In the genomic region with DNA sequence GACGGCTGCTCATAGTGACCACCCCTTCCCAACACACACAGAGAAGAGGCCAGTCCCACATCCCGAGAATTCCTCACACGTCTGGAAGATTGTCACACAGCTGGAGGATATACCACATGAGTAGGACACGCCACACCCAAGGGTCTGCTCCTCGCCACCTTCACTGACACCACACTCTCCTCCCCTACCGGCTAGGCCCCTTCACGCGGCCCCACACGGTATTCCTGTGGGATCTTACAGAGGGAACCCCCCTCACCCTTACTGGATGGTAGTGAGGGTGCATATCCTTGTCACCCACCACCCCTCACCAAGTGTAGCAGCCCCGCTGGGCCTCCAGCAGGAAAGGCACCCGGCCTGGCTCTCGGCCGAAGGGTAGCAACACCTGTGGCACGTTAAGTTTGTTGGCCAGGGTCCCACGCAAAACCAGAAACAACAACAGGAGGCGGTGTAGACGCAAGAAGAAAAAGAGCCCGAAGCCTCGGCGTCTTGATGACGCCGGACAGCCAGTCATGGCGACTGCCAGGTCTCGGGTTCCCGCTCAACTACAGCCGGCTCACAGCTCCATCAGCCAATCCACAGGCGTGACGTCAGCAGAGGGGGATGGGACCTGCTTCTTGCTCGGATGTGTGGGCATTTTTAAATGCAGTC, we compare ENCODE assay signal across 8 cellular contexts. TPM values are rescaled to one million over a fixed set of nuclear protein-coding genes. Genes with fewer than 3 reads are reported as not detected.
DNase-seq lines count a peak whose midpoint lies in the region; ATAC-seq and TF ChIP-seq lines count a peak whose summit lies in the region.

TSS of gene NUP210L (minus strand) at position 540 of the 648 bp plus-strand sequence.

- H3K9me3 ChIP-seq in psoas muscle = peaks cover 3% of the 10 kb centered on the region
- H3K9me3 ChIP-seq in OCI-LY7 (ENCODE audit: low read length) = peaks cover 4% of the 10 kb centered on the region; the same call in 1 of the 2 replicates

- intact Hi-C loops in activated B cell treated with CpG ODN at 0.5 μM for 24 hours (cut with micrococcal nuclease) (no loop called here), Right ventricle myocardium superior (cut with DNase I) (no loop called here), psoas muscle (cut with DNase I) (no loop called here), OCI-LY7 (cut with micrococcal nuclease; ENCODE audit: unreplicated experiment) (no loop called here)

- H3K4me3 Mint-ChIP-seq in activated B cell treated with CpG ODN at 0.5 μM for 24 hours = no peak within 1 kb of the TSS

- H3K4me1 Mint-ChIP-seq in activated B cell treated with CpG ODN at 0.5 μM for 24 hours = peaks cover 23% of the 10 kb centered on the region

- H3K79me2 ChIP-seq in OCI-LY7 (ENCODE audit: insufficient read depth, low read depth, low read length) = no peaks in the 10 kb centered on the region

- in situ Hi-C loops in G401 (cut with HindIII; ENCODE audit: low sequenced_read_pairs) = no loop called here

- no peaks in the 10 kb centered on the region for H3K9me2 ChIP-seq in OCI-LY7 (ENCODE audit: insufficient read depth, low read length)

- H3K9me3 Mint-ChIP-seq in activated B cell treated with CpG ODN at 0.5 μM for 24 hours = peaks cover 2% of the 10 kb centered on the region

- TF ChIP-seq CTCF in activated B cell treated with CpG ODN at 0.5 μM for 24 hours (IDR thresholded peaks at IDR 0.05) = no peak
- no peak for TF ChIP-seq CTCF in psoas muscle (IDR thresholded peaks at IDR 0.05)
- no peak for TF ChIP-seq CTCF in OCI-LY7 (conservative IDR thresholded peaks at IDR 0.05; ENCODE audit: low read length)

- WGBS in psoas muscle, 3 donors = 78 to 80% (median 78%) methylated on average over 29 of the region's 29 CpGs

- DNase-seq in G401 (ENCODE audit: low spot score) = peak; percentile 16
- no peak for DNase-seq in activated B cell treated with CpG ODN at 0.5 μM for 24 hours
- peak; percentile 95 for DNase-seq in Right ventricle myocardium superior
- DNase-seq in psoas muscle = peak; percentile 59 to 74
- no peak for DNase-seq in OCI-LY7 (ENCODE audit: low spot score)
- DNase-seq in NCI-H187 treated with DMSO at 0.1 percent for 48 hours (lab: John Stamatoyannopoulos, UW) = no peak
- DNase-seq in activated gamma-delta T cell treated with Interleukin-2 at 50 U/mL for 16 hours = no peak

- peaks cover 54% of the 10 kb centered on the region for H3K36me3 Mint-ChIP-seq in activated B cell treated with CpG ODN at 0.5 μM for 24 hours (ENCODE audit: low read depth)

- no peaks in the 10 kb centered on the region for H3K27me3 Mint-ChIP-seq in activated B cell treated with CpG ODN at 0.5 μM for 24 hours

- peaks cover 5 to 38% of the 10 kb centered on the region in 2 donors for H3K36me3 ChIP-seq in psoas muscle (ENCODE audit: insufficient read depth in 1 of 2, low read depth in 1 of 2)
- peaks cover 54% of the 10 kb centered on the region for H3K36me3 ChIP-seq in OCI-LY7 (ENCODE audit: insufficient read depth, low read length)

- no peak within 1 kb of the TSS for H3K4me2 ChIP-seq in OCI-LY7 (ENCODE audit: low read length)

- POLR2A ChIA-PET in activated B cell treated with CpG ODN at 0.5 μM for 24 hours (lab: Charles Lee) (no interaction called here), OCI-LY7 (lab: Charles Lee) (interaction anchor here (0.5 kb wide), 1 partner anchor 130 kb away, joined by 5 read pairs; no protein-coding TSS in a partner anchor)

- H3K4me3 ChIP-seq in psoas muscle = no peak within 1 kb of the TSS
- H3K4me3 ChIP-seq in OCI-LY7 (ENCODE audit: low read depth, low read length, poor library complexity, severe bottlenecking) = no peak within 1 kb of the TSS

- H3K27me3 ChIP-seq in psoas muscle (ENCODE audit: insufficient read depth in 3 of 3, low read length in 2 of 3) = no peaks in the 10 kb centered on the region

- CTCF ChIA-PET in activated B cell treated with CpG ODN at 0.5 μM for 24 hours (lab: Charles Lee) (no interaction called here), OCI-LY7 (lab: Charles Lee; ENCODE audit: unreplicated experiment) (interaction anchor here (0.6 kb wide), 1 partner anchor 22 kb away, joined by 3 read pairs; no protein-coding TSS in a partner anchor)

- peaks cover 18% of the 10 kb centered on the region for H3K4me1 ChIP-seq in psoas muscle
- H3K4me1 ChIP-seq in OCI-LY7 (ENCODE audit: insufficient read depth, low read length, poor library complexity, severe bottlenecking) = peaks cover 24% of the 10 kb centered on the region

- BruUV-seq in OCI-LY7 (replicated peaks; lab: Mats Ljungman, UMichigan) = no TSS peak

- H4K20me1 ChIP-seq in OCI-LY7 (ENCODE audit: insufficient read depth, low read length) = no peaks in the 10 kb centered on the region

- H3K27ac ChIP-seq in psoas muscle (peak within 1 kb of the TSS; percentile 63), OCI-LY7 (ENCODE audit: low read depth, low read length, poor library complexity, severe bottlenecking) (no peak within 1 kb of the TSS)

- no peak for ATAC-seq in activated B cell treated with CpG ODN at 0.5 μM for 24 hours (ENCODE audit: low read depth)
- ATAC-seq in Right ventricle myocardium superior (ENCODE audit: poor library complexity) = peak; percentile 95
- ATAC-seq in psoas muscle = peak; percentile 38 to 56 (median 45)
- no peak for ATAC-seq in GM21786 (IDR thresholded peaks at IDR 0.05; ENCODE audit: unreplicated experiment)

- H2AFZ ChIP-seq in OCI-LY7 (ENCODE audit: low read length) = no peak within 1 kb of the TSS

- H3K27ac Mint-ChIP-seq in activated B cell treated with CpG ODN at 0.5 μM for 24 hours = peak within 1 kb of the TSS; percentile 3

RNA-seq across cellular contexts. Expression of gene NUP210L, which starts in this region (rescaled TPM):
- not detected in 2 replicates for total RNA-seq in G401 (2014; rRNA removed; shearing (Covaris generic))
- total RNA-seq in activated B cell treated with CpG ODN at 0.5 μM for 24 hours (0.22 and 0.27 TPM in 2 replicates), Right ventricle myocardium superior (0.43 TPM), psoas muscle (1 to 10 TPM in 1 of 4 donors, under 1 TPM in 3; 0.05 to 3.0 (median 0.26) TPM), OCI-LY7 (2022) (0.06 TPM in 2 replicates)
- under 1 TPM in 1 of 3 donors, not detected in 2; 0.01 TPM for polyA plus RNA-seq in psoas muscle
- total RNA-seq in OCI-LY7 (2014; rRNA removed; shearing (Covaris generic)) = 0.03 TPM in 2 replicates

Comparison
In these comparisons a context has a peak if more than half of its experiments do, and no peak if none do; other contexts are left out.
1. Peak in DNase-seq in G401; RNA of the gene not detected or under 1 TPM.
2. Peak in DNase-seq and ATAC-seq in Right ventricle myocardium superior; RNA of the gene not detected or under 1 TPM.
3. DNase-seq: peak in psoas muscle (2 of 2); none in activated B cell treated with CpG ODN at 0.5 μM for 24 hours (single experiment), OCI-LY7 (single experiment), NCI-H187 treated with DMSO at 0.1 percent for 48 hours (single experiment) and activated gamma-delta T cell treated with Interleukin-2 at 50 U/mL for 16 hours (single experiment).
4. ATAC-seq: peak in psoas muscle (4 of 4); none in activated B cell treated with CpG ODN at 0.5 μM for 24 hours (single experiment) and GM21786 (single experiment).